ENCODE assay signal across 18 cellular contexts in the genomic region with DNA sequence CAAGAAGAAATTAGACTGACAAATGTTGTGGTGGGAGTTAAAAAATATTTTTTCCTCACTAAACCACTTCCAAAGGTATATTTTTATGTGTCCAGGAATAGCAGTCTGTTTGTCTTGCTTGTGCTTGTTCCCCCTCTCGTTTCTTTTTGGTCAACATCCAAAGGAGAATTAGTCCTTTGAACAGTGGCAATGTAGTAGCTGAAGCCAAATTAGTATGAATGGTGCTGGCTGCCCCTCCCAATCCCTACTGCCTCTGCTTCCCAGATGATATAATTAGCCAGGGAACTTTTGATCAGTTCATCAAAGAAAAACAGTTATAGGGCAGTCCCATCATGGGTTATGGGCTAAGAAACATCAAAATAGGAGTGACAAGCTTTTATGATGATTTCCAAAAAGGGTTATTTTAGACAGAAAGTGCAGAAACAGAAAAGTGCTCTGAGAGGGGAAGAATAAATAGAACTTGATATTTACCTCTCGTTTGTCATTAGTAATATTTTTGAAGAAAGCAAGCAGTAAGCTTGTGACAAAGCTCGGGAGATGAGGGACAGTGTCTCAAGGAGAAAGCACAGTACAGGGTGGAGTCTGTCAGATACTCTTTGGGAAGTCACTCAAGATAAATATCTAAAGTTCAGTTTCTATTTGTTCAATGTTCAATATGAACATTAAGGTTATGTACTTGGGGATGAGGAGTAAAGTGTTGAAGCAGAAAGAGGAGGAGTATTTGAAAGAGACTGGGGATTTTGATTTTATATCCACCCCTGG.
DNase-seq lines count a peak whose midpoint lies in the region; ATAC-seq, FAIRE-seq and TF ChIP-seq lines count a peak whose summit lies in the region.
"Had no signal": no experiment of that assay in that cellular context is flagged by ENCODE, and none has a peak within 500 bp of the region (broad histone marks: within the 10 kb centered on the region; RNA-seq: fewer than 3 reads in every experiment).

No MANE protein-coding gene starts in this region.

- peak overlapping the region; percentile 3 for H3K27ac Mint-ChIP-seq in stimulated activated memory B cell treated with anti-CD40 and anti-IgM and Interleukin-4, amounts not matched to agents 10 μg/mL and 1 μg/mL and 100 μg/mL, for 72 hours
- H3K27ac Mint-ChIP-seq: activated naive CD4-positive, alpha-beta T cell treated with anti-CD3 and anti-CD28 coated beads for 36 hours had no signal

- H3K4me1 ChIP-seq in GM23248 (ENCODE audit: insufficient read depth) (peaks cover 23% of the 10 kb centered on the region), pancreas (peaks cover 8 to 21% (median 15%) of the 10 kb centered on the region in 3 donors)
- H3K4me1 ChIP-seq: foreskin keratinocyte had no signal

- H3F3A ChIP-seq in GM23248 (ENCODE audit: insufficient read depth): peaks cover 22% of the 10 kb centered on the region

- H3K4me3 Mint-ChIP-seq in stimulated activated memory B cell treated with anti-CD40 and anti-IgM and Interleukin-4, amounts not matched to agents 10 μg/mL and 1 μg/mL and 100 μg/mL, for 72 hours: no peak overlapping the region
- H3K4me3 Mint-ChIP-seq: activated naive CD4-positive, alpha-beta T cell treated with anti-CD3 and anti-CD28 coated beads for 36 hours had no signal

- in situ Hi-C loops in GM23248 (cut with MboI): no loop called here

- H4K20me1 ChIP-seq in GM23248 (ENCODE audit: insufficient read depth): no peaks in the 10 kb centered on the region

- TF ChIP-seq CTCF in VCaP (conservative IDR thresholded peaks at IDR 0.05): no peak
- no peak for TF ChIP-seq CTCF in pancreas (IDR thresholded peaks at IDR 0.05)

- no peaks in the 10 kb centered on the region for H3K36me3 ChIP-seq in GM23248 (ENCODE audit: low read depth)
- H3K36me3 ChIP-seq in pancreas: no peaks in the 10 kb centered on the region

- intact Hi-C loops in pancreas (cut with DNase I): no loop called here

- H3K4me1 Mint-ChIP-seq in stimulated activated memory B cell treated with anti-CD40 and anti-IgM and Interleukin-4, amounts not matched to agents 10 μg/mL and 1 μg/mL and 100 μg/mL, for 72 hours: no peaks in the 10 kb centered on the region

- H3K9me3 ChIP-seq in GM23248 (ENCODE audit: low read depth): no peaks in the 10 kb centered on the region
- H3K9me3 ChIP-seq in pancreas: no peaks in the 10 kb centered on the region

- FAIRE-seq in pancreas (lab: Jason Lieb, UNC): no peak
- FAIRE-seq: colon, endometrium, HTR-8/SVneo had no signal

- no peaks in the 10 kb centered on the region for H3K9me2 ChIP-seq in GM23248 (ENCODE audit: insufficient read depth)

- H3K4me2 ChIP-seq in GM23248 (ENCODE audit: unreplicated experiment): peak overlapping the region; percentile 69

- H3K79me2 ChIP-seq in GM23248 (ENCODE audit: insufficient read depth): no peaks in the 10 kb centered on the region

- peaks cover 21% of the 10 kb centered on the region for H3K36me3 Mint-ChIP-seq in stimulated activated memory B cell treated with anti-CD40 and anti-IgM and Interleukin-4, amounts not matched to agents 10 μg/mL and 1 μg/mL and 100 μg/mL, for 72 hours

- H3K27me3 Mint-ChIP-seq in stimulated activated memory B cell treated with anti-CD40 and anti-IgM and Interleukin-4, amounts not matched to agents 10 μg/mL and 1 μg/mL and 100 μg/mL, for 72 hours: no peaks in the 10 kb centered on the region

- ATAC-seq in stimulated activated memory B cell treated with anti-CD40 and anti-IgM and Interleukin-4, amounts not matched to agents 10 μg/mL and 1 μg/mL and 100 μg/mL, for 72 hours: no peak
- no peak for ATAC-seq in HG03039 (IDR thresholded peaks at IDR 0.05; ENCODE audit: unreplicated experiment)
- no peak for ATAC-seq in pancreas
- ATAC-seq: foreskin keratinocyte, left colon had no signal

- H3K27ac ChIP-seq in GM23248: peak overlapping the region; percentile 77
- peak overlapping the region; percentile 34 for H3K27ac ChIP-seq in VCaP
- peak overlapping the region in 2 of 4 donors; percentile 64 to 71 for H3K27ac ChIP-seq in pancreas
- H3K27ac ChIP-seq: foreskin keratinocyte had no signal

- peak overlapping the region; percentile 29; the same call in 1 of the 2 replicates for H2AFZ ChIP-seq in GM23248

- H3K4me3 ChIP-seq in GM23248 (peak overlapping the region; percentile 40; the same call in 1 of the 2 replicates), pancreas (no peak overlapping the region)

- H3K9ac ChIP-seq in GM23248: peak overlapping the region; percentile 55

- no peak for DNase-seq in GM23248
- DNase-seq in hippocampal formation (lab: John Stamatoyannopoulos, UW): peak; percentile 4 to 5
- no peak for DNase-seq in DMS79 (lab: John Stamatoyannopoulos, UW)
- no peak for DNase-seq in pancreas
- DNase-seq: activated naive CD4-positive, alpha-beta T cell treated with anti-CD3 and anti-CD28 coated beads for 36 hours; activated T-cell treated with anti-CD3 and anti-CD28 coated beads for 4 hours; foreskin keratinocyte; left colon; NCI-H1694 treated with DMSO at 0.1 percent for 48 hours; NCI-H345; occipital lobe; stimulated activated CD4-positive, alpha-beta T cell treated with anti-CD3 and anti-CD28 coated beads, Interleukin-2, amount 100 ng/mL, for 48 hours had no signal

- H3K27me3 ChIP-seq in GM23248 (replicated peaks; ENCODE audit: insufficient read depth) (no peaks in the 10 kb centered on the region), pancreas (no peaks in the 10 kb centered on the region)
- H3K27me3 ChIP-seq: foreskin keratinocyte had no signal

- WGBS in GM23248 (ENCODE audit: low coverage in 1 of 2, low lambda C conversion rate in 2 of 2, missing lambda C conversion rate in 2 of 2), 2 experiments: 65 to 68% methylated on average over 3 of the region's 3 CpGs
- 43 to 48% methylated on average over 3 of the region's 3 CpGs for WGBS in pancreas, 2 donors

- peaks cover 8% of the 10 kb centered on the region for H3K9me3 Mint-ChIP-seq in stimulated activated memory B cell treated with anti-CD40 and anti-IgM and Interleukin-4, amounts not matched to agents 10 μg/mL and 1 μg/mL and 100 μg/mL, for 72 hours

Comparison
In these comparisons a context has a peak if more than half of its experiments do, and no peak if none do; other contexts are left out.
1. DNase-seq: peak in hippocampal formation (2 of 2); none in GM23248 (single experiment), DMS79 (single experiment) and pancreas (0 of 6).